ENCODE assay signal across 7 cellular contexts in the genomic region with DNA sequence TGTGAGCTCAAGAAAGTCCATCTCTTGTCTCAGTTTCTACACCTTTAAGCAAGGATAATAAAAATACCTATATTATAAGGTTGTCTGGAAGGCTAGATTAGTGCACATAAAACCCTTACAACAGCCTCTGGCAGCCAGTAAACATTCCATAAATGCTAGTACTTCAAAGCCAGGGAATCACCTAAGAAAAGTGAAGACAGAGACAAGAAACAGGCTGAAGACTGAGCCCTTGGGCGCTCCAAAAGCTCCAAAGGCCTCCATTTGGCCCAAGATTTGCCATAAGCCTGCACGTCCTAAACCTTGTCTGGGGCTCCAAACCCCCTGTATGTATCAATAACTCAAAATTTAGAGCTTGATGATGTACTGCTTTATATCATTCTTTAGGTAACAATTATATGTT.
"Had no signal": no experiment of that assay in that cellular context is flagged by ENCODE, and none has a peak within 500 bp of the region (broad histone marks: within the 10 kb centered on the region; RNA-seq: fewer than 3 reads in every experiment).

No MANE protein-coding gene starts in this region.

- FAIRE-seq: HepG2, HTR-8/SVneo had no signal

- H3K27ac ChIP-seq: HL-60 had no signal

- H3K36me3 Mint-ChIP-seq: IgD-negative memory B cell had no signal

- ATAC-seq: HepG2 had no signal

- DNase-seq: IMR-90, KBM-7, KG1 had no signal

- H3K4me3 Mint-ChIP-seq: IgD-negative memory B cell had no signal
